In the genomic region with DNA sequence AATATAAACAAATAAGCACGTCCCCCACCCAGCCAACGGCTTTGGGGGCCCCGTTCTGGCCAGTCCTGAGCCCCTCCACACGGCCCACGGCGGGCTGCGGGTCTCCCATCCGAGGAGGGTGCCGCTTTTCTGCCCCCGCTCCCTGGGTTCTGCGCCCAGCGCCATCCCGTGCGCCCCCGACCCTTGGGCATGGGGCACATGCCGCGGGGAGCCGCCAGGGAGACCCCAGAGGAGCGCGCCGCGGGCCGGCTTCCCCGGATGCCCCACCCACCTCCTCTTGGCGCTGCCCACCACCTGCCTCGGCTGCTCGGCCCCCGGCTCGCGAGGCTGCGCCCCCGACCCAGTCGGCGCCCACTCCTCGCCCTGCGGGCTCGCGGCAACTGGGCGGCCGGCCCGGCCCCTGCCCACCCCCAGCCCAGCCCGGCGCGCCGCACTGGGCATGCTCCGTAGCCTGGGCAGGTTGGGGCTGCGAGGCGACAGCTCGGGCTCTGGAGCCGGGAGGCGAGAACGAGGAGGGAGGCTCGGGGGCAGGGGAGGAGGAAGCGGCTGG, we compare ENCODE assay signal across 8 cellular contexts. TPM values are rescaled to one million over a fixed set of nuclear protein-coding genes. Genes with fewer than 3 reads are reported as not detected.
A peak's percentile ranks its signal among the peaks of the same experiment; 100 is the strongest.
DNase-seq lines count a peak whose midpoint lies in the region; ATAC-seq and TF ChIP-seq lines count a peak whose summit lies in the region.

No MANE protein-coding gene starts in this region.

- TF ChIP-seq CTCF in hepatocyte (IDR thresholded peaks at IDR 0.05; ENCODE audit: poor library complexity) = no peak

- H3K27ac ChIP-seq in HUES48 (ENCODE audit: low read depth, low read length) (peak overlapping the region; percentile 68), angular gyrus (ENCODE audit: low read depth, low read length) (peak overlapping the region; percentile 59), hepatocyte (peak overlapping the region; percentile 64), skeletal muscle tissue (ENCODE audit: low read depth, low read length) (peak overlapping the region; percentile 42)

- H3K9me2 ChIP-seq in hepatocyte (replicated peaks; ENCODE audit: insufficient read depth) = no peaks in the 10 kb centered on the region

- no peak for ATAC-seq in HG03095 (IDR thresholded peaks at IDR 0.05; ENCODE audit: unreplicated experiment)
- ATAC-seq in GM19328 (IDR thresholded peaks at IDR 0.05; ENCODE audit: unreplicated experiment) = no peak
- no peak for ATAC-seq in GM21381 (IDR thresholded peaks at IDR 0.05; ENCODE audit: unreplicated experiment)

- peak overlapping the region; percentile 56 for H3K9ac ChIP-seq in HUES48 (ENCODE audit: low read depth, low read length)
- peak overlapping the region; percentile 65 to 76 (median 71) for H3K9ac ChIP-seq in skeletal muscle tissue (ENCODE audit: low read depth in 1 of 3, low read length in 3 of 3)

- peaks cover 17% of the 10 kb centered on the region for H3K79me2 ChIP-seq in hepatocyte

- 0% methylated on average over 13 of the region's 54 CpGs for WGBS in hepatocyte (ENCODE audit: low lambda C conversion rate, missing lambda C conversion rate)

- peak overlapping the region; percentile 92 for H2AFZ ChIP-seq in hepatocyte

- peak; percentile 21 for DNase-seq in A172 (ENCODE audit: low spot score)
- peak; percentile 75 for DNase-seq in hepatocyte (ENCODE audit: low spot score)

- H3K36me3 ChIP-seq in HUES48 (ENCODE audit: control insufficient read depth, insufficient read depth, low read length) (no peaks in the 10 kb centered on the region), hepatocyte (replicated peaks; ENCODE audit: insufficient read depth, low read depth) (no peaks in the 10 kb centered on the region), skeletal muscle tissue (ENCODE audit: control insufficient read depth in 3 of 3, insufficient read depth in 3 of 3, low read length in 3 of 3) (no peaks in the 10 kb centered on the region)

- H4K20me1 ChIP-seq in hepatocyte (ENCODE audit: insufficient read depth, poor library complexity, severe bottlenecking) = no peaks in the 10 kb centered on the region

- H3K4me3 ChIP-seq in HUES48 (ENCODE audit: low read depth, low read length) (peak overlapping the region; percentile 90), hepatocyte (peak overlapping the region; percentile 76), skeletal muscle tissue (ENCODE audit: low read length in 3 of 3) (peak overlapping the region; percentile 73 to 77 (median 76))

- H3K9me3 ChIP-seq in HUES48 (ENCODE audit: control insufficient read depth, insufficient read depth, low read length) (no peaks in the 10 kb centered on the region), hepatocyte (ENCODE audit: low read depth) (no peaks in the 10 kb centered on the region), skeletal muscle tissue (ENCODE audit: control insufficient read depth in 3 of 3, low read length in 3 of 3) (no peaks in the 10 kb centered on the region)

- peaks cover 43% of the 10 kb centered on the region for H3K4me1 ChIP-seq in HUES48 (ENCODE audit: control insufficient read depth, insufficient read depth, low read length)
- H3K4me1 ChIP-seq in hepatocyte (ENCODE audit: insufficient read depth) = no peaks in the 10 kb centered on the region
- H3K4me1 ChIP-seq in skeletal muscle tissue (ENCODE audit: control insufficient read depth in 3 of 3, insufficient read depth in 3 of 3, low read length in 3 of 3) = peaks cover 5 to 13% (median 11%) of the 10 kb centered on the region in 3 donors

- peak overlapping the region; percentile 97 for H3K4me2 ChIP-seq in hepatocyte

- H3K27me3 ChIP-seq in HUES48 (ENCODE audit: control insufficient read depth, insufficient read depth, low read length) (no peaks in the 10 kb centered on the region), hepatocyte (no peaks in the 10 kb centered on the region), skeletal muscle tissue (ENCODE audit: control insufficient read depth in 3 of 3, insufficient read depth in 3 of 3, low read length in 3 of 3) (peaks cover 0 to 7% (median 6%) of the 10 kb centered on the region in 3 donors)

RNA-seq across cellular contexts. Expression of a gene that starts 0.6 kb away (rescaled TPM):
- 22.7 and 26.8 TPM in 2 replicates for total RNA-seq in A172 (2014; rRNA removed; shearing (Covaris generic))
- total RNA-seq in hepatocyte = 11.9 and 15.0 TPM in 2 replicates
- polyA plus RNA-seq in hepatocyte = 6.4 and 12.0 TPM in 2 replicates
- total RNA-seq in skeletal muscle tissue = 6.3 TPM
